10 cellular contexts compared by ENCODE assay signal in the genomic region with DNA sequence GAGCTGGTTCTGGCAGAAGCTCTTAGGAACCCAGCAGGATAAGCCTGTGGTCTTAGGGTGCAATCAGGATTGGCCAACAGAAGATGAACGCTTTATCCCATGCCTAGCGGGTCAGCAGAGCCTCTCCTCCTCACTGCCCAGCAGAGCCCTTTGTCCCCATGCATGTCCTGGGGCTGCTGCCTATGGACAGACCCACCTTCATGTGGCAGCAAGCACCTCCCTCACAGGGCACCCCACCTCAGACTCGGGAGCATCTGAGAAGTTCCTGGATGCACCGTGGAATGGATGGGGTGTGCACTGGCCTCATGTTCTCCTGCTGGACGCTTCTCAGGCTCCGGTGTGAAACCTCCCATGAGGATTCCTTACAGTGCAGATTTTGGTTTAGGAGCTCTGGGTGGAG.
"Had no signal": no experiment of that assay in that cellular context is flagged by ENCODE, and none has a peak within 500 bp of the region (broad histone marks: within the 10 kb centered on the region; RNA-seq: fewer than 3 reads in every experiment).

No MANE protein-coding gene starts in this region.

- H3K27ac Mint-ChIP-seq: activated T-cell treated with anti-CD3 and anti-CD28 coated beads, Interleukin-2, amount 50 U/mL, for 72 hours; stimulated activated naive CD8-positive, alpha-beta T cell treated with anti-CD3 and anti-CD28 coated beads, Interleukin-15, amount 100 ng/mL, for 72 hours had no signal

- DNase-seq: cortex of kidney, erythroblast, kidney glomerular epithelial cell, transverse colon had no signal

- H3K9me3 ChIP-seq: neutrophil, right lobe of liver, transverse colon had no signal

- H3K36me3 ChIP-seq: neutrophil, right lobe of liver, transverse colon had no signal

- ATAC-seq: right lobe of liver had no signal

- H3K27me3 ChIP-seq: cardiac muscle cell, right lobe of liver, transverse colon had no signal

- H3K27ac ChIP-seq: cardiac muscle cell, neutrophil, right lobe of liver, transverse colon had no signal

- H3K4me3 ChIP-seq: cardiac muscle cell, right lobe of liver, transverse colon had no signal

- H3K36me3 Mint-ChIP-seq: activated CD4-positive, alpha-beta memory T cell treated with anti-CD3 and anti-CD28 coated beads for 36 hours had no signal

- H3K4me1 ChIP-seq: right lobe of liver had no signal
